In genomic region chr15:77370580-77370979, GRCh38 we compare ENCODE assay signal across 33 cellular contexts.
"Had no signal": no experiment of that assay in that cellular context is flagged by ENCODE, and none has a peak within 500 bp of the region (broad histone marks: within the 10 kb centered on the region; RNA-seq: fewer than 3 reads in every experiment).

No MANE protein-coding gene starts in this region.

- H3K27me3 Mint-ChIP-seq: activated CD4-positive, alpha-beta memory T cell treated with anti-CD3 and anti-CD28 coated beads for 36 hours; activated CD4-positive, alpha-beta T cell treated with anti-CD3 and anti-CD28 coated beads, Interleukin-2, amount 10 ng/mL, durations not matched to agents 24 days and 14 days; activated naive CD8-positive, alpha-beta T cell treated with anti-CD3 and anti-CD28 coated beads for 36 hours; natural killer cell treated with Interleukin-12 subunit alpha and Interleukin-12 subunit beta and Interleukin-15 and Interleukin-18, amount 100 ng/mL, for 72 hours; stimulated activated naive B cell treated with anti-CD40 and anti-IgM and Interleukin-4, amounts not matched to agents 10 μg/mL and 1 μg/mL and 100 μg/mL, for 72 hours had no signal

- H3K36me3 ChIP-seq: esophagus muscularis mucosa, heart right ventricle, left lung, lower lobe of right lung, right atrium auricular region, stomach, tibial artery, WERI-Rb-1 had no signal

- H3K27ac Mint-ChIP-seq: activated CD4-positive, alpha-beta memory T cell treated with anti-CD3 and anti-CD28 coated beads for 36 hours; activated CD4-positive, alpha-beta T cell treated with anti-CD3 and anti-CD28 coated beads, Interleukin-2, amount 10 ng/mL, durations not matched to agents 24 days and 14 days; activated naive CD4-positive, alpha-beta T cell treated with anti-CD3 and anti-CD28 coated beads for 36 hours; activated naive CD8-positive, alpha-beta T cell treated with anti-CD3 and anti-CD28 coated beads for 36 hours; activated T-helper 1 cell treated with anti-CD3 and anti-CD28 coated beads, Interleukin-12 subunit alpha, Interleukin-12 subunit beta, Interleukin-2, Interleukin-4 antibody, amounts not matched to agents 30 ng/mL and 10 ng/mL and 1 ng/mL, durations not matched to agents 14 hours and 24 hours and 36 hours; natural killer cell treated with Interleukin-12 subunit alpha and Interleukin-12 subunit beta and Interleukin-15 and Interleukin-18, amount 100 ng/mL, for 72 hours; stimulated activated naive B cell treated with anti-CD40 and anti-IgM and Interleukin-4, amounts not matched to agents 10 μg/mL and 1 μg/mL and 100 μg/mL, for 72 hours; T-helper 1 cell treated with Interleukin-12 subunit alpha and Interleukin-12 subunit beta and Interleukin-4 antibody, amounts not matched to agents 30 μg/mL and 1 μg/mL, for 36 hours had no signal

- H3K4me1 ChIP-seq: esophagus muscularis mucosa, left lung, lower lobe of right lung, stomach, tibial artery had no signal

- H3K27me3 ChIP-seq: esophagus muscularis mucosa, heart right ventricle, left lung, right atrium auricular region, stomach, tibial artery had no signal

- DNase-seq: activated CD4-positive, alpha-beta memory T cell treated with anti-CD3 and anti-CD28 coated beads for 36 hours; activated CD4-positive, alpha-beta T cell treated with anti-CD3 and anti-CD28 coated beads, Interleukin-2, amount 10 ng/mL, durations not matched to agents 24 days and 14 days; activated CD8-positive, alpha-beta memory T cell treated with anti-CD3 and anti-CD28 coated beads, Interleukin-2, amount 50 U/mL, for 4 hours; activated effector memory CD4-positive, alpha-beta T cell treated with anti-CD3 and anti-CD28 coated beads, Interleukin-2, amount 50 U/mL, for 16 hours; activated naive CD4-positive, alpha-beta T cell treated with anti-CD3 and anti-CD28 coated beads for 36 hours; activated naive CD8-positive, alpha-beta T cell treated with anti-CD3 and anti-CD28 coated beads for 36 hours; activated T-cell treated with anti-CD3 and anti-CD28 coated beads, Interleukin-2, amount 50 U/mL, for 1 hour; amniotic stem cell; central memory CD4-positive, alpha-beta T cell; dermis blood vessel endothelial cell; effector CD4-positive, alpha-beta T cell; foreskin melanocyte; heart right ventricle; kidney glomerular epithelial cell; left lung; lower lobe of right lung; mesenchymal stem cell; stimulated activated CD4-positive, alpha-beta T cell treated with anti-CD3 and anti-CD28 coated beads, Interleukin-15, amount 100 ng/mL, for 24 hours; stimulated activated CD4-positive, alpha-beta T cell treated with anti-CD3 and anti-CD28 coated beads, Interleukin-2, amount 100 ng/mL, for 24 hours; stimulated activated naive B cell treated with anti-CD40 and anti-IgM and Interleukin-4, amounts not matched to agents 10 μg/mL and 1 μg/mL and 100 μg/mL, for 72 hours; stomach; T-helper 9 cell; tibial artery; WERI-Rb-1 had no signal

- H3K4me3 ChIP-seq: esophagus muscularis mucosa, heart right ventricle, left lung, lower lobe of right lung, right atrium auricular region, stomach, tibial artery had no signal

- H3K4me3 Mint-ChIP-seq: activated CD4-positive, alpha-beta memory T cell treated with anti-CD3 and anti-CD28 coated beads for 36 hours; activated CD4-positive, alpha-beta T cell treated with anti-CD3 and anti-CD28 coated beads, Interleukin-2, amount 10 ng/mL, durations not matched to agents 24 days and 14 days; activated naive CD4-positive, alpha-beta T cell treated with anti-CD3 and anti-CD28 coated beads for 36 hours; activated naive CD8-positive, alpha-beta T cell treated with anti-CD3 and anti-CD28 coated beads for 36 hours; activated T-helper 1 cell treated with anti-CD3 and anti-CD28 coated beads, Interleukin-12 subunit alpha, Interleukin-12 subunit beta, Interleukin-2, Interleukin-4 antibody, amounts not matched to agents 30 ng/mL and 10 ng/mL and 1 ng/mL, durations not matched to agents 14 hours and 24 hours and 36 hours; natural killer cell treated with Interleukin-12 subunit alpha and Interleukin-12 subunit beta and Interleukin-15 and Interleukin-18, amount 100 ng/mL, for 72 hours; stimulated activated naive B cell treated with anti-CD40 and anti-IgM and Interleukin-4, amounts not matched to agents 10 μg/mL and 1 μg/mL and 100 μg/mL, for 72 hours; T-helper 1 cell treated with Interleukin-12 subunit alpha and Interleukin-12 subunit beta and Interleukin-4 antibody, amounts not matched to agents 30 μg/mL and 1 μg/mL, for 36 hours had no signal

- H3K36me3 Mint-ChIP-seq: activated CD4-positive, alpha-beta memory T cell treated with anti-CD3 and anti-CD28 coated beads for 36 hours; natural killer cell treated with Interleukin-12 subunit alpha and Interleukin-12 subunit beta and Interleukin-15 and Interleukin-18, amount 100 ng/mL, for 72 hours had no signal

- H3K9me3 ChIP-seq: esophagus muscularis mucosa, left lung, lower lobe of right lung, right atrium auricular region, stomach, tibial artery had no signal

- H3K9me3 Mint-ChIP-seq: activated CD4-positive, alpha-beta memory T cell treated with anti-CD3 and anti-CD28 coated beads for 36 hours; activated CD4-positive, alpha-beta T cell treated with anti-CD3 and anti-CD28 coated beads, Interleukin-2, amount 10 ng/mL, durations not matched to agents 24 days and 14 days; activated naive CD4-positive, alpha-beta T cell treated with anti-CD3 and anti-CD28 coated beads for 36 hours; activated T-helper 1 cell treated with anti-CD3 and anti-CD28 coated beads, Interleukin-12 subunit alpha, Interleukin-12 subunit beta, Interleukin-2, Interleukin-4 antibody, amounts not matched to agents 30 ng/mL and 10 ng/mL and 1 ng/mL, durations not matched to agents 14 hours and 24 hours and 36 hours; natural killer cell treated with Interleukin-12 subunit alpha and Interleukin-12 subunit beta and Interleukin-15 and Interleukin-18, amount 100 ng/mL, for 72 hours; T-helper 1 cell treated with Interleukin-12 subunit alpha and Interleukin-12 subunit beta and Interleukin-4 antibody, amounts not matched to agents 30 μg/mL and 1 μg/mL, for 36 hours had no signal

- FAIRE-seq: astrocyte, colon, TTC549 had no signal

- ATAC-seq: activated CD4-positive, CD25-positive, alpha-beta regulatory T cell treated with anti-CD3 and anti-CD28 coated beads, Interleukin-2, amount 50 U/mL, for 24 hours; heart right ventricle; left lung; lower lobe of right lung; natural killer cell treated with Interleukin-12 subunit alpha and Interleukin-12 subunit beta and Interleukin-15 and Interleukin-18, amount 100 ng/mL, for 72 hours; stimulated activated naive B cell treated with anti-CD40 and anti-IgM and Interleukin-4, amounts not matched to agents 10 μg/mL and 1 μg/mL and 100 μg/mL, for 72 hours had no signal

- H3K27ac ChIP-seq: esophagus muscularis mucosa, heart right ventricle, left lung, lower lobe of right lung, right atrium auricular region, stomach, tibial artery, WERI-Rb-1 had no signal
